ENCODE assay signal across 1 cellular context in genomic region chr15:51828621-51829359, GRCh38.
A peak's percentile ranks its signal among the peaks of the same experiment; 100 is the strongest.
TF ChIP-seq lines count a peak whose summit lies in the region.

No MANE protein-coding gene starts in this region.

TF ChIP-seq in K562, 482 proteins besides CTCF, POLR2A, EP300 and RAD21 (continued from another document and continues in another):
- 0 out of 4 replicates have a peak, but pooled peaks of 1 of the 2 experiments have one; percentile 53 for TF ChIP-seq CSDE1 (IDR thresholded peaks at IDR 0.05)
- no peak for TF ChIP-seq ZBTB40 (IDR thresholded peaks at IDR 0.05)
- TF ChIP-seq ZBTB40 (CRISPR knock-in tag; IDR thresholded peaks at IDR 0.05): no peak
- TF ChIP-seq NFIC (IDR thresholded peaks at IDR 0.05): no peak
- no peak for TF ChIP-seq NR3C1 (CRISPR knock-in tag; IDR thresholded peaks at IDR 0.05)
- TF ChIP-seq MYC (IDR thresholded peaks at IDR 0.05; ENCODE audit: low read depth, low read length): no peak
- TF ChIP-seq MYC (CRISPR knock-in tag; IDR thresholded peaks at IDR 0.05; ENCODE audit: borderline replicate concordance, low read depth): no peak
- TF ChIP-seq, protein P1, sequence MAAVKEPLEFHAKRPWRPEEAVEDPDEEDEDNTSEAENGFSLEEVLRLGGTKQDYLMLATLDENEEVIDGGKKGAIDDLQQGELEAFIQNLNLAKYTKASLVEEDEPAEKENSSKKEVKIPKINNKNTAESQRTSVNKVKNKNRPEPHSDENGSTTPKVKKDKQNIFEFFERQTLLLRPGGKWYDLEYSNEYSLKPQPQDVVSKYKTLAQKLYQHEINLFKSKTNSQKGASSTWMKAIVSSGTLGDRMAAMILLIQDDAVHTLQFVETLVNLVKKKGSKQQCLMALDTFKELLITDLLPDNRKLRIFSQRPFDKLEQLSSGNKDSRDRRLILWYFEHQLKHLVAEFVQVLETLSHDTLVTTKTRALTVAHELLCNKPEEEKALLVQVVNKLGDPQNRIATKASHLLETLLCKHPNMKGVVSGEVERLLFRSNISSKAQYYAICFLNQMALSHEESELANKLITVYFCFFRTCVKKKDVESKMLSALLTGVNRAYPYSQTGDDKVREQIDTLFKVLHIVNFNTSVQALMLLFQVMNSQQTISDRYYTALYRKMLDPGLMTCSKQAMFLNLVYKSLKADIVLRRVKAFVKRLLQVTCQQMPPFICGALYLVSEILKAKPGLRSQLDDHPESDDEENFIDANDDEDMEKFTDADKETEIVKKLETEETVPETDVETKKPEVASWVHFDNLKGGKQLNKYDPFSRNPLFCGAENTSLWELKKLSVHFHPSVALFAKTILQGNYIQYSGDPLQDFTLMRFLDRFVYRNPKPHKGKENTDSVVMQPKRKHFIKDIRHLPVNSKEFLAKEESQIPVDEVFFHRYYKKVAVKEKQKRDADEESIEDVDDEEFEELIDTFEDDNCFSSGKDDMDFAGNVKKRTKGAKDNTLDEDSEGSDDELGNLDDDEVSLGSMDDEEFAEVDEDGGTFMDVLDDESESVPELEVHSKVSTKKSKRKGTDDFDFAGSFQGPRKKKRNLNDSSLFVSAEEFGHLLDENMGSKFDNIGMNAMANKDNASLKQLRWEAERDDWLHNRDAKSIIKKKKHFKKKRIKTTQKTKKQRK (IDR thresholded peaks at IDR 0.05; ENCODE audit: borderline replicate concordance, low read depth, low read length): no peak
- no peak for TF ChIP-seq PHB2 (IDR thresholded peaks at IDR 0.05; ENCODE audit: low read depth)
- peak; percentile 52 for TF ChIP-seq GATA2 (CRISPR knock-in tag; IDR thresholded peaks at IDR 0.05)
- no peak for TF ChIP-seq SMARCA5 (IDR thresholded peaks at IDR 0.05)
- no peak for TF ChIP-seq ZNF197 (CRISPR knock-in tag; IDR thresholded peaks at IDR 0.05; ENCODE audit: low read depth)
- TF ChIP-seq, protein P2, sequence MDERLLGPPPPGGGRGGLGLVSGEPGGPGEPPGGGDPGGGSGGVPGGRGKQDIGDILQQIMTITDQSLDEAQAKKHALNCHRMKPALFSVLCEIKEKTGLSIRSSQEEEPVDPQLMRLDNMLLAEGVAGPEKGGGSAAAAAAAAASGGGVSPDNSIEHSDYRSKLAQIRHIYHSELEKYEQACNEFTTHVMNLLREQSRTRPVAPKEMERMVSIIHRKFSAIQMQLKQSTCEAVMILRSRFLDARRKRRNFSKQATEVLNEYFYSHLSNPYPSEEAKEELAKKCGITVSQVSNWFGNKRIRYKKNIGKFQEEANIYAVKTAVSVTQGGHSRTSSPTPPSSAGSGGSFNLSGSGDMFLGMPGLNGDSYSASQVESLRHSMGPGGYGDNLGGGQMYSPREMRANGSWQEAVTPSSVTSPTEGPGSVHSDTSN (CRISPR knock-in tag; IDR thresholded peaks at IDR 0.05; ENCODE audit: low read depth): peak; percentile 76
- TF ChIP-seq, protein P2 (tag; conservative IDR thresholded peaks at IDR 0.05; ENCODE audit: low read depth): peak; percentile 87
- TF ChIP-seq NRF1 (conservative IDR thresholded peaks at IDR 0.05 in 1 of 2, IDR thresholded peaks at IDR 0.05 in 1 of 2): no peak
- peak; percentile 83; the same call in 1 of the 2 replicates for TF ChIP-seq ESRRA (IDR thresholded peaks at IDR 0.05; ENCODE audit: borderline replicate concordance, low read depth)
- TF ChIP-seq, protein P3, sequence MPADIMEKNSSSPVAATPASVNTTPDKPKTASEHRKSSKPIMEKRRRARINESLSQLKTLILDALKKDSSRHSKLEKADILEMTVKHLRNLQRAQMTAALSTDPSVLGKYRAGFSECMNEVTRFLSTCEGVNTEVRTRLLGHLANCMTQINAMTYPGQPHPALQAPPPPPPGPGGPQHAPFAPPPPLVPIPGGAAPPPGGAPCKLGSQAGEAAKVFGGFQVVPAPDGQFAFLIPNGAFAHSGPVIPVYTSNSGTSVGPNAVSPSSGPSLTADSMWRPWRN (IDR thresholded peaks at IDR 0.05; ENCODE audit: low read depth): 0 out of 2 replicates have a peak, but pooled peaks have one; percentile 30
- TF ChIP-seq ZNF311 (CRISPR knock-in tag; IDR thresholded peaks at IDR 0.05): no peak
- no peak for TF ChIP-seq MXI1 (IDR thresholded peaks at IDR 0.05; ENCODE audit: low read depth, low read length)
- no peak for TF ChIP-seq SNRNP70 (optimal IDR thresholded peaks at IDR 0.05; ENCODE audit: low read depth, low read length)
- TF ChIP-seq CBFB (CRISPR knock-in tag; IDR thresholded peaks at IDR 0.05): no peak
- no peak for TF ChIP-seq CHD1 (IDR thresholded peaks at IDR 0.05; ENCODE audit: low read length)
- TF ChIP-seq ZEB2 (IDR thresholded peaks at IDR 0.05): peak; percentile 80
- 0 out of 4 replicates have a peak, but pooled peaks of 1 of the 2 experiments have one; percentile 35 for TF ChIP-seq ARNT (IDR thresholded peaks at IDR 0.05)
- TF ChIP-seq, protein P4, sequence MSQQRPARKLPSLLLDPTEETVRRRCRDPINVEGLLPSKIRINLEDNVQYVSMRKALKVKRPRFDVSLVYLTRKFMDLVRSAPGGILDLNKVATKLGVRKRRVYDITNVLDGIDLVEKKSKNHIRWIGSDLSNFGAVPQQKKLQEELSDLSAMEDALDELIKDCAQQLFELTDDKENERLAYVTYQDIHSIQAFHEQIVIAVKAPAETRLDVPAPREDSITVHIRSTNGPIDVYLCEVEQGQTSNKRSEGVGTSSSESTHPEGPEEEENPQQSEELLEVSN (IDR thresholded peaks at IDR 0.05; ENCODE audit: borderline replicate concordance in 1 of 2, extremely low read depth in 1 of 2, insufficient read depth in 1 of 2, insufficient read length in 1 of 2, low read depth in 1 of 2, low read length in 1 of 2, poor library complexity in 1 of 2, severe bottlenecking in 1 of 2): no peak
- TF ChIP-seq, protein P5, sequence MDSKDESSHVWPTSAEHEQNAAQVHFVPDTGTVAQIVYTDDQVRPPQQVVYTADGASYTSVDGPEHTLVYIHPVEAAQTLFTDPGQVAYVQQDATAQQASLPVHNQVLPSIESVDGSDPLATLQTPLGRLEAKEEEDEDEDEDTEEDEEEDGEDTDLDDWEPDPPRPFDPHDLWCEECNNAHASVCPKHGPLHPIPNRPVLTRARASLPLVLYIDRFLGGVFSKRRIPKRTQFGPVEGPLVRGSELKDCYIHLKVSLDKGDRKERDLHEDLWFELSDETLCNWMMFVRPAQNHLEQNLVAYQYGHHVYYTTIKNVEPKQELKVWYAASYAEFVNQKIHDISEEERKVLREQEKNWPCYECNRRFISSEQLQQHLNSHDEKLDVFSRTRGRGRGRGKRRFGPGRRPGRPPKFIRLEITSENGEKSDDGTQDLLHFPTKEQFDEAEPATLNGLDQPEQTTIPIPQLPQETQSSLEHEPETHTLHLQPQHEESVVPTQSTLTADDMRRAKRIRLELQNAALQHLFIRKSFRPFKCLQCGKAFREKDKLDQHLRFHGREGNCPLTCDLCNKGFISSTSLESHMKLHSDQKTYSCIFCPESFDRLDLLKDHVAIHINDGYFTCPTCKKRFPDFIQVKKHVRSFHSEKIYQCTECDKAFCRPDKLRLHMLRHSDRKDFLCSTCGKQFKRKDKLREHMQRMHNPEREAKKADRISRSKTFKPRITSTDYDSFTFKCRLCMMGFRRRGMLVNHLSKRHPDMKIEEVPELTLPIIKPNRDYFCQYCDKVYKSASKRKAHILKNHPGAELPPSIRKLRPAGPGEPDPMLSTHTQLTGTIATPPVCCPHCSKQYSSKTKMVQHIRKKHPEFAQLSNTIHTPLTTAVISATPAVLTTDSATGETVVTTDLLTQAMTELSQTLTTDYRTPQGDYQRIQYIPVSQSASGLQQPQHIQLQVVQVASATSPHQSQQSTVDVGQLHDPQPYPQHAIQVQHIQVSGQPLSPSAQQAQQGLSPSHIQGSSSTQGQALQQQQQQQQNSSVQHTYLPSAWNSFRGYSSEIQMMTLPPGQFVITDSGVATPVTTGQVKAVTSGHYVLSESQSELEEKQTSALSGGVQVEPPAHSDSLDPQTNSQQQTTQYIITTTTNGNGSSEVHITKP (IDR thresholded peaks at IDR 0.05; ENCODE audit: partially characterized antibody): peak; percentile 16
- no peak for TF ChIP-seq POLR2AphosphoS5 (IDR thresholded peaks at IDR 0.05; ENCODE audit: control insufficient read depth, insufficient read depth, low read depth, low read length)
- no peak for TF ChIP-seq AFF4 (CRISPR knock-in tag; IDR thresholded peaks at IDR 0.05)
- 0 out of 2 replicates have a peak, but pooled peaks have one; percentile 55 for TF ChIP-seq LCOR (CRISPR knock-in tag; IDR thresholded peaks at IDR 0.05)
- TF ChIP-seq CBFA2T3 (IDR thresholded peaks at IDR 0.05): peak; percentile 33; the same call in 1 of the 2 replicates
